9 cellular contexts compared by ENCODE assay signal in the genomic region with DNA sequence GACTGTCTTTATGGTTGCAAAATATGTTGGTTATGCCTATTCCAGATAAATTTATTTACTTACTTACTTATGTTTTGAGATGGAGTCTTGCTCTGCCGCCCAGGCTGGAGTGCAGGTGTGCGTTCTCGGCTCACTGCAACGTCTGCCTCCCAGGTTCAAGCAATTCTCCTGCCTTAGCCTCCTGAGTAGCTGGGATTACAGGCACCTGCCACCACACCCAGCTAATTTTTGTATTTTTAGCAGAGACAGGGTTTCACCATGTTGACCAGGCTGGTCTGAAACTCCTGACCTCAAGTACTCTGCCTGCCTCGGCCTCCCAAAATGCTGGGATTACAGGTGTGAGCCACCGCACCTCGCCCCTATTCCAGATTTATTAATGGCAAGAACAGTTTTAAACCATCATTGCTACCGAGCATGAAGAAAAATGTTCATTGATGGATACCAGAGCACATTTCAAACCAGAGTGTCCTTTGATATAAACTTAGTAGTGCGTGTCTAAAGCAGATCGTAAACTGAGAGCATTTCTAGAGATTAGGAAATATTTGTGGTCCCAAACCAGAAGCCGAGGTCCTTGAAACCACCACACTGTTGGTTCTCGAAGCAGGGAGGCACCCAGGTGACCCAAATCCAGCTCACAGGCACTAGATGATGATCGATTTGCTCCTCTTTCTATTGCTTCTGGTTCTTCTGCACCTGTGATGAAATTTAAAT.
DNase-seq lines count a peak whose midpoint lies in the region; ATAC-seq and TF ChIP-seq lines count a peak whose summit lies in the region.
"Had no signal": no experiment of that assay in that cellular context is flagged by ENCODE, and none has a peak within 500 bp of the region (broad histone marks: within the 10 kb centered on the region; RNA-seq: fewer than 3 reads in every experiment).

No MANE protein-coding gene starts in this region.

- peak overlapping the region; percentile 12 for H2AFZ ChIP-seq in fibroblast of lung (ENCODE audit: low read length)

- H3K9me3 ChIP-seq in fibroblast of lung (ENCODE audit: control insufficient read depth, insufficient read depth, low read depth, low read length) = no peaks in the 10 kb centered on the region

- H3K79me2 ChIP-seq in fibroblast of lung (ENCODE audit: control insufficient read depth, insufficient read depth, low read length) = no peaks in the 10 kb centered on the region

- ATAC-seq in activated CD4-positive, alpha-beta T cell treated with anti-CD3 and anti-CD28 coated beads for 36 hours = peak; percentile 68
- peak; percentile 60 for ATAC-seq in activated CD8-positive, alpha-beta T cell treated with anti-CD3 and anti-CD28 coated beads for 36 hours

- no peaks in the 10 kb centered on the region for H4K20me1 ChIP-seq in fibroblast of lung (ENCODE audit: control insufficient read depth, extremely low read depth, insufficient read depth, low read length)

- POLR2A ChIA-PET in activated CD4-positive, alpha-beta T cell treated with anti-CD3 and anti-CD28 coated beads for 36 hours (lab: Charles Lee) = interaction anchor here (1.0 kb wide), 1 partner anchor 86 kb away, joined by 3 read pairs; no protein-coding TSS in a partner anchor
- POLR2A ChIA-PET in activated CD8-positive, alpha-beta T cell treated with anti-CD3 and anti-CD28 coated beads for 36 hours (lab: Charles Lee) = interaction anchor here (1.4 kb wide), 1 partner anchor 85 kb away, joined by 4 read pairs; a partner anchor contains a TSS

- no peaks in the 10 kb centered on the region for H3K27me3 ChIP-seq in fibroblast of lung (ENCODE audit: control insufficient read depth, insufficient read depth, low read length)

- DNase-seq in activated CD4-positive, alpha-beta T cell treated with anti-CD3 and anti-CD28 coated beads for 36 hours = peak; percentile 32
- no peak for DNase-seq in activated CD4-positive, alpha-beta T cell treated with anti-CD3 and anti-CD28 coated beads, Interleukin-2, amount 50 U/mL, for 4 hours
- DNase-seq in activated CD8-positive, alpha-beta T cell treated with anti-CD3 and anti-CD28 coated beads for 36 hours = peak; percentile 35
- no peak for DNase-seq in fibroblast of lung (ENCODE audit: low read depth in 2 of 2)
- no peak for DNase-seq in SHP77 treated with DMSO at 0.1 percent for 48 hours (lab: John Stamatoyannopoulos, UW)
- DNase-seq in glutamatergic neuron = no peak
- DNase-seq in NCI-H345 treated with DMSO at 0.1 percent for 48 hours (lab: John Stamatoyannopoulos, UW; ENCODE audit: unreplicated experiment) = no peak
- DNase-seq: NCI-H510A treated with DMSO at 0.1 percent for 48 hours had no signal

- H3K36me3 Mint-ChIP-seq in activated CD4-positive, alpha-beta T cell treated with anti-CD3 and anti-CD28 coated beads for 36 hours (ENCODE audit: low read depth) = no peaks in the 10 kb centered on the region
- H3K36me3 Mint-ChIP-seq in activated CD8-positive, alpha-beta T cell treated with anti-CD3 and anti-CD28 coated beads for 36 hours (ENCODE audit: low read depth) = no peaks in the 10 kb centered on the region
- no peaks in the 10 kb centered on the region for H3K36me3 Mint-ChIP-seq in glutamatergic neuron (ENCODE audit: unreplicated experiment)

- H3K9me3 Mint-ChIP-seq in activated CD4-positive, alpha-beta T cell treated with anti-CD3 and anti-CD28 coated beads for 36 hours (ENCODE audit: low read depth) = peaks cover 2% of the 10 kb centered on the region
- H3K9me3 Mint-ChIP-seq in activated CD8-positive, alpha-beta T cell treated with anti-CD3 and anti-CD28 coated beads for 36 hours = no peaks in the 10 kb centered on the region
- H3K9me3 Mint-ChIP-seq in glutamatergic neuron (ENCODE audit: unreplicated experiment) = no peaks in the 10 kb centered on the region

- H3K4me3 Mint-ChIP-seq in activated CD4-positive, alpha-beta T cell treated with anti-CD3 and anti-CD28 coated beads for 36 hours = peak overlapping the region; percentile 50
- H3K4me3 Mint-ChIP-seq in activated CD8-positive, alpha-beta T cell treated with anti-CD3 and anti-CD28 coated beads for 36 hours = peak overlapping the region; percentile 53
- H3K4me3 Mint-ChIP-seq in glutamatergic neuron (ENCODE audit: unreplicated experiment) = no peak overlapping the region

- H3K4me1 Mint-ChIP-seq in activated CD4-positive, alpha-beta T cell treated with anti-CD3 and anti-CD28 coated beads for 36 hours = peaks cover 40% of the 10 kb centered on the region
- H3K4me1 Mint-ChIP-seq in activated CD8-positive, alpha-beta T cell treated with anti-CD3 and anti-CD28 coated beads for 36 hours (ENCODE audit: low read depth) = peaks cover 35% of the 10 kb centered on the region
- peaks cover under 1% of the 10 kb centered on the region for H3K4me1 Mint-ChIP-seq in glutamatergic neuron (ENCODE audit: low read depth, unreplicated experiment)

- H3K27ac ChIP-seq in fibroblast of lung (ENCODE audit: insufficient read depth, low read length) = no peak overlapping the region
- peak overlapping the region; percentile 28 for H3K27ac ChIP-seq in temporal lobe (ENCODE audit: low read depth, low read length)

- TF ChIP-seq CTCF in activated CD8-positive, alpha-beta T cell treated with anti-CD3 and anti-CD28 coated beads for 36 hours (IDR thresholded peaks at IDR 0.05) = no peak
- TF ChIP-seq CTCF in fibroblast of lung (conservative IDR thresholded peaks at IDR 0.05 in 1 of 2, IDR thresholded peaks at IDR 0.05 in 1 of 2; ENCODE audit: low read depth in 1 of 2, low read length in 2 of 2) (no peak), glutamatergic neuron (IDR thresholded peaks at IDR 0.05; ENCODE audit: partially characterized antibody, unreplicated experiment) (no peak)

- no peak overlapping the region for H3K4me3 ChIP-seq in fibroblast of lung (replicated peaks in 1 of 4; ENCODE audit: control extremely low read depth in 1 of 4, insufficient read depth in 1 of 4, low read depth in 3 of 4, low read length in 4 of 4)

- H3K36me3 ChIP-seq in fibroblast of lung (ENCODE audit: control insufficient read depth, insufficient read depth, low read length) = no peaks in the 10 kb centered on the region

- peak overlapping the region; percentile 81 for H3K27ac Mint-ChIP-seq in activated CD4-positive, alpha-beta T cell treated with anti-CD3 and anti-CD28 coated beads for 36 hours
- peak overlapping the region; percentile 79 for H3K27ac Mint-ChIP-seq in activated CD8-positive, alpha-beta T cell treated with anti-CD3 and anti-CD28 coated beads for 36 hours
- H3K27ac Mint-ChIP-seq in glutamatergic neuron (ENCODE audit: unreplicated experiment) = no peak overlapping the region

- intact Hi-C loops in activated CD4-positive, alpha-beta T cell treated with anti-CD3 and anti-CD28 coated beads for 36 hours (cut with DNase I, micrococcal nuclease) = loop anchor here (2.0 to 5.0 kb wide), 2 partner anchors 62 to 86 kb away; a partner anchor contains a TSS
- intact Hi-C loops in activated CD8-positive, alpha-beta T cell treated with anti-CD3 and anti-CD28 coated beads for 36 hours (cut with micrococcal nuclease) = no loop called here

- H3K9ac ChIP-seq in fibroblast of lung (ENCODE audit: insufficient read depth, low read length) = no peak overlapping the region

- H3K4me1 ChIP-seq in fibroblast of lung (ENCODE audit: control insufficient read depth, extremely low read depth, insufficient read depth, low read length) = peaks cover 6% of the 10 kb centered on the region

- H3K4me2 ChIP-seq in fibroblast of lung (ENCODE audit: extremely low read depth, insufficient read depth, low read length) = no peak overlapping the region

- H3K27me3 Mint-ChIP-seq in activated CD4-positive, alpha-beta T cell treated with anti-CD3 and anti-CD28 coated beads for 36 hours = no peaks in the 10 kb centered on the region
- H3K27me3 Mint-ChIP-seq in activated CD8-positive, alpha-beta T cell treated with anti-CD3 and anti-CD28 coated beads for 36 hours = no peaks in the 10 kb centered on the region
- no peaks in the 10 kb centered on the region for H3K27me3 Mint-ChIP-seq in glutamatergic neuron (ENCODE audit: unreplicated experiment)

- CTCF ChIA-PET in activated CD4-positive, alpha-beta T cell treated with anti-CD3 and anti-CD28 coated beads for 36 hours (lab: Charles Lee) = interaction anchor here (0.7 to 1.8 kb wide), 2 partner anchors 8 to 11 kb away, joined by 3 to 10 read pairs; no protein-coding TSS in a partner anchor
- CTCF ChIA-PET in activated CD8-positive, alpha-beta T cell treated with anti-CD3 and anti-CD28 coated beads for 36 hours (lab: Charles Lee) = interaction anchor here (1.0 to 1.6 kb wide), 3 partner anchors 8 to 31 kb away, joined by 3 to 11 read pairs (median 3); no protein-coding TSS in a partner anchor

Comparison
In these comparisons a context has a peak if more than half of its experiments do, and no peak if none do; other contexts are left out.
1. DNase-seq: peak in activated CD4-positive, alpha-beta T cell treated with anti-CD3 and anti-CD28 coated beads for 36 hours (single experiment) and activated CD8-positive, alpha-beta T cell treated with anti-CD3 and anti-CD28 coated beads for 36 hours (single experiment); none in activated CD4-positive, alpha-beta T cell treated with anti-CD3 and anti-CD28 coated beads, Interleukin-2, amount 50 U/mL, for 4 hours (0 of 2), fibroblast of lung (0 of 2), SHP77 treated with DMSO at 0.1 percent for 48 hours (single experiment), glutamatergic neuron (single experiment) and NCI-H345 treated with DMSO at 0.1 percent for 48 hours (single experiment).